8 cellular contexts compared by ENCODE assay signal in the genomic region with DNA sequence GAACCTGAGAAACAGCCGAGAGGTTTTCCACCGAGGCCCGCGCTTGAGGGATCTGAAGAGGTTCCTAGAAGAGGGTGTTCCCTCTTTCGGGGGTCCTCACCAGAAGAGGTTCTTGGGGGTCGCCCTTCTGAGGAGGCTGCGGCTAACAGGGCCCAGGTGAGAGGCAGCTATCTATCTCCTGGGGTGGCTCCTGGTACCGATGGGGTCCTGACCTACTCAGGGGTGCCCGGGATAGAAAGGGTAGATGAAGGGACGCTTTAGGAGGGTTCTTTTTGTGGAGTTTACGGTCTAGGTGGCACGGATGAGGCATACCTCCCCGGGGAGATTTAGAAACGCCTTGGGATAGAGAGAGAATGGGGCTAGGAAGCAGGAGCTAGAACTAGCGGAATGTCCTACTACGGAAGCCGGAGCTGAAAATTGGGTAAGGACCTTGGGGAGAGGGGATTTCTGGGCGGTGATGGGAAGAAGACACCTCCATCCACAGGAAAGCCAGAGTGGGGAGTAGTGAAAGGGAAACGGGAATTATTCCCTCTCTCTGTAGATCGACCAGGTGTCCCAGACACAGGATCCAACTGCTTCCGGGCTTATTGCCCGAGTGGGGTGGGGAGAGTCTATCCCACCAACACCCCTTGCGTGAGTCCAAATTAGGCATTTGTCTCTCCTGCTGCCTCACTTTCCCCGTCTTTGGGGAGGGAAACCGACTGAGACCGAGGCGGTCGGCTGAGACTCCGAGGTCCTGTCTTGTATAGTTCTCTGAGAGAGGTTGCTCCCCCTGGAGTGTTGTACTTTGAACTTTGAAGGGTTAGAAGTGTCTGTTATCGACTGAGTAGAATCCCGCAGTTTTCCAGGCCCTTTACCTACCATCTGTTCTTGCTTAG. TPM values are rescaled to one million over a fixed set of nuclear protein-coding genes. Genes with fewer than 3 reads are reported as not detected.
DNase-seq lines count a peak whose midpoint lies in the region; ATAC-seq and TF ChIP-seq lines count a peak whose summit lies in the region.

No MANE protein-coding gene starts in this region.

- no peaks in the 10 kb centered on the region for H3K27me3 ChIP-seq in BLaER1 treated with 17β-estradiol and CSF1 and Interleukin-3, amounts not matched to agents 10 nM and 100 nM
- H3K27me3 ChIP-seq in osteoblast (ENCODE audit: insufficient read depth, low read length) = no peaks in the 10 kb centered on the region

- H3K9me3 ChIP-seq in BLaER1 treated with 17β-estradiol and CSF1 and Interleukin-3, amounts not matched to agents 10 nM and 100 nM (replicated peaks in 1 of 11) = no peaks in the 10 kb centered on the region
- H3K9me3 ChIP-seq in osteoblast (ENCODE audit: low read depth, low read length) = no peaks in the 10 kb centered on the region

- H3K79me2 ChIP-seq in osteoblast (ENCODE audit: insufficient read depth, low read length) = peaks cover 94% of the 10 kb centered on the region

- peaks cover 22 to 59% (median 42%) of the 10 kb centered on the region in 10 experiments for H3K4me1 ChIP-seq in BLaER1 treated with 17β-estradiol and CSF1 and Interleukin-3, amounts not matched to agents 10 nM and 100 nM
- H3K4me1 ChIP-seq in osteoblast (ENCODE audit: insufficient read depth, low read length) = peaks cover 31% of the 10 kb centered on the region

- H3K9ac ChIP-seq in BLaER1 treated with 17β-estradiol and CSF1 and Interleukin-3, amounts not matched to agents 10 nM and 100 nM = peak overlapping the region; percentile 87 to 98 (median 93)

- H3K27me3 Mint-ChIP-seq in activated T-helper 2 cell treated with anti-CD3 and anti-CD28 coated beads, Interferon-gamma antibody, Interleukin-2, Interleukin-4, amounts not matched to agents 10 μg/mL and 5 μg/mL and 100 μg/mL, durations not matched to agents 14 hours and 24 hours and 36 hours (ENCODE audit: low read depth) = no peaks in the 10 kb centered on the region

- peak overlapping the region; percentile 98 for H3K4me3 Mint-ChIP-seq in activated T-helper 2 cell treated with anti-CD3 and anti-CD28 coated beads, Interferon-gamma antibody, Interleukin-2, Interleukin-4, amounts not matched to agents 10 μg/mL and 5 μg/mL and 100 μg/mL, durations not matched to agents 14 hours and 24 hours and 36 hours (ENCODE audit: low read depth)

- H3K27ac ChIP-seq in BLaER1 treated with 17β-estradiol and CSF1 and Interleukin-3, amounts not matched to agents 10 nM and 100 nM = peak overlapping the region; percentile 87 to 97 (median 90)
- peak overlapping the region; percentile 86 for H3K27ac ChIP-seq in osteoblast (ENCODE audit: low read depth, low read length)

- peak; percentile 8 for DNase-seq in MV-4-11 (lab: John Stamatoyannopoulos, UW)
- peak; percentile 12 for DNase-seq in activated T-helper 2 cell treated with anti-CD3 and anti-CD28 coated beads, Interferon-gamma antibody, Interleukin-2, Interleukin-4, amounts not matched to agents 10 μg/mL and 5 μg/mL and 100 μg/mL, durations not matched to agents 14 hours and 24 hours and 36 hours (ENCODE audit: low spot score)
- DNase-seq in foreskin fibroblast = peak in 1 of 2 donors; percentile 70
- DNase-seq in osteoblast (ENCODE audit: insufficient read length, low spot score, missing footprints) = peak; percentile 69
- DNase-seq in omental fat pad (ENCODE audit: low spot score) = no peak
- no peak for DNase-seq in GF-D8 (lab: John Stamatoyannopoulos, UW)

- H2AFZ ChIP-seq in osteoblast (ENCODE audit: low read length) = peak overlapping the region; percentile 76

- peaks cover 14 to 55% (median 41%) of the 10 kb centered on the region in 11 experiments; a peak in 18 of 22 replicates for H4K20me1 ChIP-seq in BLaER1 treated with 17β-estradiol and CSF1 and Interleukin-3, amounts not matched to agents 10 nM and 100 nM
- H4K20me1 ChIP-seq in osteoblast (ENCODE audit: insufficient read depth, low read length) = peaks cover 3% of the 10 kb centered on the region

- peak overlapping the region; percentile 96 for H3K27ac Mint-ChIP-seq in activated T-helper 2 cell treated with anti-CD3 and anti-CD28 coated beads, Interferon-gamma antibody, Interleukin-2, Interleukin-4, amounts not matched to agents 10 μg/mL and 5 μg/mL and 100 μg/mL, durations not matched to agents 14 hours and 24 hours and 36 hours

- no peak for TF ChIP-seq CTCF in foreskin fibroblast (IDR thresholded peaks at IDR 0.05; ENCODE audit: low read depth, low read length)
- no peak for TF ChIP-seq CTCF in osteoblast (IDR thresholded peaks at IDR 0.05; ENCODE audit: extremely low read depth, low read depth, low read length)
- no peak for TF ChIP-seq CTCF in omental fat pad (IDR thresholded peaks at IDR 0.05)

- peaks cover 4 to 16% (median 11%) of the 10 kb centered on the region in 11 experiments; a peak in 15 of 22 replicates for H3K36me3 ChIP-seq in BLaER1 treated with 17β-estradiol and CSF1 and Interleukin-3, amounts not matched to agents 10 nM and 100 nM
- H3K36me3 ChIP-seq in osteoblast (ENCODE audit: insufficient read depth, low read length) = no peaks in the 10 kb centered on the region

- H3K4me2 ChIP-seq in BLaER1 treated with 17β-estradiol and CSF1 and Interleukin-3, amounts not matched to agents 10 nM and 100 nM = peak overlapping the region; percentile 77 to 99 (median 92)
- H3K4me2 ChIP-seq in osteoblast (ENCODE audit: insufficient read depth, low read length) = peak overlapping the region; percentile 95

- H3K4me3 ChIP-seq in BLaER1 treated with 17β-estradiol and CSF1 and Interleukin-3, amounts not matched to agents 10 nM and 100 nM = peak overlapping the region; percentile 79 to 99 (median 87)
- H3K4me3 ChIP-seq in foreskin fibroblast (ENCODE audit: low read depth in 1 of 2, low read length in 2 of 2) (peak overlapping the region; percentile 83 to 85), osteoblast (ENCODE audit: insufficient read depth, low read length) (peak overlapping the region; percentile 85)

- H3K9me3 Mint-ChIP-seq in activated T-helper 2 cell treated with anti-CD3 and anti-CD28 coated beads, Interferon-gamma antibody, Interleukin-2, Interleukin-4, amounts not matched to agents 10 μg/mL and 5 μg/mL and 100 μg/mL, durations not matched to agents 14 hours and 24 hours and 36 hours = no peaks in the 10 kb centered on the region

- ATAC-seq in GM19324 (IDR thresholded peaks at IDR 0.05; ENCODE audit: low FRiP score, unreplicated experiment) = peak; percentile 1
- no peak for ATAC-seq in omental fat pad (ENCODE audit: low FRiP score)

- peaks cover 20% of the 10 kb centered on the region for H3K36me3 Mint-ChIP-seq in activated T-helper 2 cell treated with anti-CD3 and anti-CD28 coated beads, Interferon-gamma antibody, Interleukin-2, Interleukin-4, amounts not matched to agents 10 μg/mL and 5 μg/mL and 100 μg/mL, durations not matched to agents 14 hours and 24 hours and 36 hours (ENCODE audit: low read depth)

- H3K4me1 Mint-ChIP-seq in activated T-helper 2 cell treated with anti-CD3 and anti-CD28 coated beads, Interferon-gamma antibody, Interleukin-2, Interleukin-4, amounts not matched to agents 10 μg/mL and 5 μg/mL and 100 μg/mL, durations not matched to agents 14 hours and 24 hours and 36 hours (ENCODE audit: low read depth) = peaks cover 35% of the 10 kb centered on the region

- intact Hi-C loops in activated T-helper 2 cell treated with anti-CD3 and anti-CD28 coated beads, Interferon-gamma antibody, Interleukin-2, Interleukin-4, amounts not matched to agents 10 μg/mL and 5 μg/mL and 100 μg/mL, durations not matched to agents 14 hours and 24 hours and 36 hours (cut with micrococcal nuclease) = loop anchor here (2.0 to 5.0 kb wide), 5 partner anchors 58 to 735 kb away; partner anchors contain the start of genes ARL2BP, NUDT21 and OGFOD1

RNA-seq across cellular contexts. Expression of gene RSPRY1, which starts 0.7 kb away (rescaled TPM):
- 33.3 and 43.0 TPM in 2 replicates for total RNA-seq in activated T-helper 2 cell treated with anti-CD3 and anti-CD28 coated beads, Interferon-gamma antibody, Interleukin-2, Interleukin-4, amounts not matched to agents 10 μg/mL and 5 μg/mL and 100 μg/mL, durations not matched to agents 14 hours and 24 hours and 36 hours
- 51.6 and 57.2 TPM in 2 replicates for total RNA-seq in osteoblast
- total RNA-seq in omental fat pad = 10 to 100 TPM; 22.7 to 40.6 (median 28.9) TPM

RNA-seq across cellular contexts. Expression of gene PSME3IP1, which starts 1.0 kb away (rescaled TPM):
- total RNA-seq in activated T-helper 2 cell treated with anti-CD3 and anti-CD28 coated beads, Interferon-gamma antibody, Interleukin-2, Interleukin-4, amounts not matched to agents 10 μg/mL and 5 μg/mL and 100 μg/mL, durations not matched to agents 14 hours and 24 hours and 36 hours = 109 and 125 TPM in 2 replicates
- 53.9 and 70.2 TPM in 2 replicates for total RNA-seq in osteoblast
- total RNA-seq in omental fat pad = 10 to 100 TPM; 47.1 to 62.6 (median 54.5) TPM

RNA-seq across cellular contexts. Expression of gene ARL2BP, which starts 58.2 kb away (rescaled TPM):
- total RNA-seq in activated T-helper 2 cell treated with anti-CD3 and anti-CD28 coated beads, Interferon-gamma antibody, Interleukin-2, Interleukin-4, amounts not matched to agents 10 μg/mL and 5 μg/mL and 100 μg/mL, durations not matched to agents 14 hours and 24 hours and 36 hours = 28.1 and 31.2 TPM in 2 replicates
- total RNA-seq in osteoblast (85.8 and 88.4 TPM in 2 replicates), omental fat pad (10 to 100 TPM; 48.8 to 67.3 (median 65.0) TPM)

Comparison
In these comparisons a context has a peak if more than half of its experiments do, and no peak if none do; other contexts are left out.
1. DNase-seq: peak in MV-4-11 (single experiment), activated T-helper 2 cell treated with anti-CD3 and anti-CD28 coated beads, Interferon-gamma antibody, Interleukin-2, Interleukin-4, amounts not matched to agents 10 μg/mL and 5 μg/mL and 100 μg/mL, durations not matched to agents 14 hours and 24 hours and 36 hours (single experiment) and osteoblast (single experiment); none in omental fat pad (single experiment) and GF-D8 (single experiment).
2. Peak in every context shown above with its lines, with median percentiles within 50 percentile points of each other: H3K4me3 ChIP-seq.